In genomic region chr6:156787569-156788492, GRCh38 we compare ENCODE assay signal across 16 cellular contexts. TPM values are rescaled to one million over a fixed set of nuclear protein-coding genes. Genes with fewer than 3 reads are reported as not detected.
A peak's percentile ranks its signal among the peaks of the same experiment; 100 is the strongest.
DNase-seq lines count a peak whose midpoint lies in the region; ATAC-seq lines count a peak whose summit lies in the region.
"Had no signal": no experiment of that assay in that cellular context is flagged by ENCODE, and none has a peak within 500 bp of the region (broad histone marks: within the 10 kb centered on the region; RNA-seq: fewer than 3 reads in every experiment).

No MANE protein-coding gene starts in this region.

- H4K91ac ChIP-seq in trophoblast cell (ENCODE audit: low read depth, low read length) (no peak overlapping the region), mesenchymal stem cell (ENCODE audit: low read length) (no peak overlapping the region)

- H4K8ac ChIP-seq in trophoblast cell (ENCODE audit: low read depth, low read length) (no peak overlapping the region), mesenchymal stem cell (ENCODE audit: low read length) (no peak overlapping the region)

- DNase-seq in NCI-H2171 treated with DMSO at 0.1 percent for 48 hours (lab: John Stamatoyannopoulos, UW) (peak; percentile 55), NCI-H2171 (lab: John Stamatoyannopoulos, UW) (no peak), trophoblast cell (no peak), mesenchymal stem cell (no peak)
- no peak for DNase-seq in stimulated activated CD4-positive, alpha-beta T cell treated with anti-CD3 and anti-CD28 coated beads, Interleukin-2, amount 100 ng/mL, for 48 hours
- DNase-seq: activated CD8-positive, alpha-beta memory T cell treated with anti-CD3 and anti-CD28 coated beads for 24 hours; amniotic stem cell; GF-D8; NCI-H1092 treated with DMSO at 0.1 percent for 48 hours; NCI-H345; psoas muscle had no signal

- H3K9me3 Mint-ChIP-seq in IgD-negative memory B cell = no peaks in the 10 kb centered on the region
- H3K9me3 Mint-ChIP-seq in activated T-helper 17 cell treated with anti-CD3 and anti-CD28 coated beads, Interleukin-2, amount 50 U/mL, for 72 hours = no peaks in the 10 kb centered on the region
- H3K9me3 Mint-ChIP-seq: activated T-helper 2 cell treated with anti-CD3 and anti-CD28 coated beads, Interferon-gamma antibody, Interleukin-2, Interleukin-4, amounts not matched to agents 10 μg/mL and 5 μg/mL and 100 μg/mL, durations not matched to agents 14 hours and 24 hours and 36 hours had no signal

- WGBS in trophoblast cell (ENCODE audit: extremely low coverage, insufficient coverage, insufficient read length) = no CpG with 5 or more reads among the region's 5 CpGs
- 95% methylated on average over 5 of the region's 5 CpGs for WGBS in mesenchymal stem cell

- H3K79me2 ChIP-seq in trophoblast cell (ENCODE audit: control insufficient read depth, insufficient read depth, low read length, poor library complexity) = peaks cover 11% of the 10 kb centered on the region

- H3K27me3 ChIP-seq in trophoblast cell (ENCODE audit: insufficient read depth, low read length) (no peaks in the 10 kb centered on the region), mesenchymal stem cell (ENCODE audit: control insufficient read depth in 1 of 2, insufficient read depth in 1 of 2, low read length in 2 of 2) (no peaks in the 10 kb centered on the region)

- H3K14ac ChIP-seq in trophoblast cell (ENCODE audit: low read length) (no peak overlapping the region), mesenchymal stem cell (ENCODE audit: low read length in 2 of 2) (no peak overlapping the region)

- H3K4me1 Mint-ChIP-seq in IgD-negative memory B cell = peaks cover 63 to 79% (median 78%) of the 10 kb centered on the region in 3 donors
- peaks cover 59% of the 10 kb centered on the region for H3K4me1 Mint-ChIP-seq in activated T-helper 17 cell treated with anti-CD3 and anti-CD28 coated beads, Interleukin-2, amount 50 U/mL, for 72 hours

- H3K27ac ChIP-seq in trophoblast cell (ENCODE audit: low read depth, low read length) (no peak overlapping the region), mesenchymal stem cell (ENCODE audit: low read length, poor library complexity, severe bottlenecking) (no peak overlapping the region)
- H3K27ac ChIP-seq: psoas muscle had no signal

- H2BK15ac ChIP-seq in mesenchymal stem cell (ENCODE audit: low read depth, poor library complexity, severe bottlenecking) = no peak overlapping the region

- H3K4ac ChIP-seq in trophoblast cell (ENCODE audit: low read depth, low read length) (peak overlapping the region; percentile 89), mesenchymal stem cell (ENCODE audit: low read depth in 1 of 2, low read length in 2 of 2) (no peak overlapping the region)

- H2BK5ac ChIP-seq in trophoblast cell (ENCODE audit: low read depth, low read length, poor library complexity) (no peak overlapping the region), mesenchymal stem cell (ENCODE audit: low read depth, low read length, poor library complexity, severe bottlenecking) (no peak overlapping the region)

- H3K4me3 ChIP-seq in trophoblast cell (ENCODE audit: low read depth, low read length) (no peak overlapping the region), mesenchymal stem cell (ENCODE audit: insufficient read depth in 1 of 2, low read depth in 1 of 2, low read length in 2 of 2) (no peak overlapping the region)
- H3K4me3 ChIP-seq: psoas muscle, SK-N-MC had no signal

- H2BK12ac ChIP-seq in trophoblast cell (ENCODE audit: low read length) (no peak overlapping the region), mesenchymal stem cell (ENCODE audit: low read length in 2 of 2) (no peak overlapping the region)

- H3K4me3 Mint-ChIP-seq in IgD-negative memory B cell = peak overlapping the region in 3 of 4 donors; percentile 8 to 81 (median 55)
- H3K4me3 Mint-ChIP-seq in activated T-helper 17 cell treated with anti-CD3 and anti-CD28 coated beads, Interleukin-2, amount 50 U/mL, for 72 hours = peak overlapping the region; percentile 32

- no peak overlapping the region for H3K9ac ChIP-seq in trophoblast cell (ENCODE audit: low read length)
- no peak overlapping the region for H3K9ac ChIP-seq in mesenchymal stem cell (ENCODE audit: low read length)

- H3K18ac ChIP-seq in trophoblast cell (ENCODE audit: low read length) (no peak overlapping the region), mesenchymal stem cell (ENCODE audit: low read depth in 1 of 2, low read length in 2 of 2) (no peak overlapping the region)

- H4K12ac ChIP-seq in trophoblast cell (ENCODE audit: low read depth, low read length) = no peak overlapping the region

- peaks cover 3% of the 10 kb centered on the region for H3K27me3 Mint-ChIP-seq in IgD-negative memory B cell
- H3K27me3 Mint-ChIP-seq in activated T-helper 17 cell treated with anti-CD3 and anti-CD28 coated beads, Interleukin-2, amount 50 U/mL, for 72 hours = no peaks in the 10 kb centered on the region

- no peaks in the 10 kb centered on the region for H3K36me3 Mint-ChIP-seq in IgD-negative memory B cell
- H3K36me3 Mint-ChIP-seq in activated T-helper 17 cell treated with anti-CD3 and anti-CD28 coated beads, Interleukin-2, amount 50 U/mL, for 72 hours (ENCODE audit: low read depth) = peaks cover 32% of the 10 kb centered on the region

- H2BK120ac ChIP-seq in trophoblast cell (ENCODE audit: insufficient read depth, low read length, poor library complexity) (no peak overlapping the region), mesenchymal stem cell (ENCODE audit: low read depth, low read length) (no peak overlapping the region)

- H3K36me3 ChIP-seq in trophoblast cell (ENCODE audit: control insufficient read depth in 1 of 2, insufficient read depth in 2 of 2, low read length in 2 of 2) (peaks cover 2 to 5% of the 10 kb centered on the region in 2 experiments), mesenchymal stem cell (ENCODE audit: control insufficient read depth in 1 of 2, insufficient read depth in 2 of 2, low read depth in 1 of 2, low read length in 2 of 2) (peaks cover 3 to 10% of the 10 kb centered on the region in 2 experiments)

- H2AFZ ChIP-seq in trophoblast cell (ENCODE audit: insufficient read depth, low read length, poor library complexity) (no peak overlapping the region), mesenchymal stem cell (ENCODE audit: low read depth, low read length) (no peak overlapping the region)

- H3K4me2 ChIP-seq in trophoblast cell (ENCODE audit: low read length) (no peak overlapping the region), mesenchymal stem cell (ENCODE audit: low read length, poor library complexity, severe bottlenecking) (no peak overlapping the region)

- peak overlapping the region in 1 of 3 donors; percentile 85 for H3K27ac Mint-ChIP-seq in IgD-negative memory B cell
- no peak overlapping the region for H3K27ac Mint-ChIP-seq in activated T-helper 17 cell treated with anti-CD3 and anti-CD28 coated beads, Interleukin-2, amount 50 U/mL, for 72 hours
- H3K27ac Mint-ChIP-seq: activated T-helper 2 cell treated with anti-CD3 and anti-CD28 coated beads, Interferon-gamma antibody, Interleukin-2, Interleukin-4, amounts not matched to agents 10 μg/mL and 5 μg/mL and 100 μg/mL, durations not matched to agents 14 hours and 24 hours and 36 hours had no signal

- H3K79me1 ChIP-seq in trophoblast cell (ENCODE audit: low read length) = no peaks in the 10 kb centered on the region
- peaks cover 10% of the 10 kb centered on the region for H3K79me1 ChIP-seq in mesenchymal stem cell (replicated peaks; ENCODE audit: low read length, poor library complexity, severe bottlenecking)

- H3K23ac ChIP-seq in trophoblast cell (ENCODE audit: low read length) = no peak overlapping the region
- no peak overlapping the region for H3K23ac ChIP-seq in mesenchymal stem cell (ENCODE audit: low read length in 2 of 2)

- H2AK5ac ChIP-seq in trophoblast cell (ENCODE audit: low read length) (no peak overlapping the region), mesenchymal stem cell (ENCODE audit: low read length, severe bottlenecking) (no peak overlapping the region)

- H3K4me1 ChIP-seq in trophoblast cell (ENCODE audit: control insufficient read depth in 1 of 2, insufficient read depth in 2 of 2, low read length in 2 of 2) (no peaks in the 10 kb centered on the region), mesenchymal stem cell (ENCODE audit: control insufficient read depth, insufficient read depth, low read depth, low read length) (peaks cover 14% of the 10 kb centered on the region)

- ATAC-seq in activated T-helper 17 cell treated with anti-CD3 and anti-CD28 coated beads, Interleukin-2, amount 50 U/mL, for 72 hours (replicated peaks) = no peak
- no peak for ATAC-seq in GM18520 (IDR thresholded peaks at IDR 0.05; ENCODE audit: unreplicated experiment)
- ATAC-seq: psoas muscle had no signal

- no peaks in the 10 kb centered on the region for H3K9me3 ChIP-seq in trophoblast cell (ENCODE audit: insufficient read depth, low read depth, low read length)
- no peaks in the 10 kb centered on the region for H3K9me3 ChIP-seq in mesenchymal stem cell (ENCODE audit: control insufficient read depth, low read length)
- H3K9me3 ChIP-seq: psoas muscle had no signal

RNA-seq across cellular contexts. Expression of gene ARID1B, which starts 10.7 kb away (rescaled TPM):
- polyA plus RNA-seq in IgD-negative memory B cell = 21.9 TPM
- 10 to 100 TPM; 66.7 to 67.3 TPM for total RNA-seq in activated T-helper 17 cell treated with anti-CD3 and anti-CD28 coated beads, Interleukin-2, amount 50 U/mL, for 72 hours
- 38.2 and 38.3 TPM in 2 replicates for polyA plus RNA-seq in trophoblast cell (2013)
- polyA plus RNA-seq in mesenchymal stem cell (2013, experiment 1 of 2) = 32.3 TPM
- 31.6 TPM for polyA plus RNA-seq in mesenchymal stem cell (2013, experiment 2 of 2)
